Comparison of ENCODE assay signal across 10 cellular contexts in genomic region chr17:57926723-57927047, GRCh38. TPM values are rescaled to one million over a fixed set of nuclear protein-coding genes. Genes with fewer than 3 reads are reported as not detected.
DNase-seq lines count a peak whose midpoint lies in the region; ATAC-seq and TF ChIP-seq lines count a peak whose summit lies in the region.
"Had no signal": no experiment of that assay in that cellular context is flagged by ENCODE, and none has a peak within 500 bp of the region (broad histone marks: within the 10 kb centered on the region; RNA-seq: fewer than 3 reads in every experiment).

No MANE protein-coding gene starts in this region.

- H3K4me3 ChIP-seq in breast epithelium (no peak overlapping the region), mesodermal cell (ENCODE audit: extremely low read depth, insufficient read depth, low read length, poor library complexity, severe bottlenecking) (no peak overlapping the region), thyroid gland (replicated peaks in 1 of 3) (no peak overlapping the region)

- 41 to 48% methylated on average over 5 to 6 of the region's 7 CpGs for WGBS in mesodermal cell (ENCODE audit: insufficient coverage in 2 of 2), 2 experiments
- 70 to 77% methylated on average over 7 of the region's 7 CpGs for WGBS in thyroid gland, 2 donors

- DNase-seq in NCI-H526 (lab: John Stamatoyannopoulos, UW) (peak; percentile 43 to 79), breast epithelium (ENCODE audit: low spot score in 2 of 2) (no peak), thyroid gland (no peak), COLO668 (lab: John Stamatoyannopoulos, UW; ENCODE audit: unreplicated experiment) (no peak)
- DNase-seq: activated CD4-positive, alpha-beta T cell treated with anti-CD3 and anti-CD28 coated beads for 4 hours; activated T-cell treated with anti-CD3 and anti-CD28 coated beads, Interleukin-2, amount 50 U/mL, for 72 hours; T-cell had no signal

- H3K27me3 ChIP-seq in breast epithelium (no peaks in the 10 kb centered on the region), thyroid gland (no peaks in the 10 kb centered on the region)

- TF ChIP-seq CTCF in breast epithelium (IDR thresholded peaks at IDR 0.05), result no peak
- TF ChIP-seq CTCF in thyroid gland (IDR thresholded peaks at IDR 0.05), result no peak

- ATAC-seq in HG03045 (IDR thresholded peaks at IDR 0.05; ENCODE audit: unreplicated experiment) (no peak), HG03196 (IDR thresholded peaks at IDR 0.05; ENCODE audit: unreplicated experiment) (no peak)
- ATAC-seq: activated T-cell treated with anti-CD3 and anti-CD28 coated beads, Interleukin-2, amount 50 U/mL, for 72 hours; T-cell had no signal

- intact Hi-C loops in breast epithelium (cut with DNase I; ENCODE audit: low total_unique reads) (no loop called here), thyroid gland (cut with DNase I) (no loop called here)

- peak overlapping the region; percentile 54 to 55 for H3K27ac ChIP-seq in breast epithelium
- peak overlapping the region; percentile 79 for H3K27ac ChIP-seq in mesodermal cell (ENCODE audit: low read depth, low read length, severe bottlenecking)
- H3K27ac ChIP-seq in thyroid gland, result peak overlapping the region; percentile 35 to 80 (median 69)

- H3K36me3 ChIP-seq in breast epithelium, result no peaks in the 10 kb centered on the region
- peaks cover 6% of the 10 kb centered on the region for H3K36me3 ChIP-seq in mesodermal cell (ENCODE audit: control insufficient read depth, insufficient read depth, low read length)
- no peaks in the 10 kb centered on the region for H3K36me3 ChIP-seq in thyroid gland

- H3K9me3 ChIP-seq in breast epithelium (no peaks in the 10 kb centered on the region), mesodermal cell (ENCODE audit: control insufficient read depth, low read length) (no peaks in the 10 kb centered on the region), thyroid gland (no peaks in the 10 kb centered on the region)

- TF ChIP-seq POLR2A in breast epithelium (IDR thresholded peaks at IDR 0.05) (no peak), thyroid gland (IDR thresholded peaks at IDR 0.05) (no peak)

- H3K4me1 ChIP-seq in breast epithelium, result peaks cover 8 to 9% of the 10 kb centered on the region in 2 donors
- H3K4me1 ChIP-seq in mesodermal cell (ENCODE audit: control insufficient read depth, insufficient read depth, low read length, poor library complexity, severe bottlenecking), result peaks cover 32% of the 10 kb centered on the region
- peaks cover 44 to 69% of the 10 kb centered on the region in 2 donors for H3K4me1 ChIP-seq in thyroid gland

RNA-seq across cellular contexts. Expression of gene CUEDC1, which starts 28.5 kb away (rescaled TPM):
- total RNA-seq in breast epithelium (10 to 100 TPM; 13.0 to 18.0 (median 14.5) TPM), thyroid gland (10 to 100 TPM; 25.6 to 32.3 (median 29.9) TPM)
- polyA plus RNA-seq in mesodermal cell (2013, experiment 1 of 2), result 17.0 TPM
- 17.3 TPM for polyA plus RNA-seq in mesodermal cell (2013, experiment 2 of 2)

Comparison
In these comparisons a context has a peak if more than half of its experiments do, and no peak if none do; other contexts are left out.
1. DNase-seq: peak in NCI-H526 (2 of 2); none in breast epithelium (0 of 2), thyroid gland (0 of 2) and COLO668 (single experiment).
2. Peak in every context shown above with its lines, with median percentiles within 50 percentile points of each other: H3K27ac ChIP-seq.